In the genomic region with DNA sequence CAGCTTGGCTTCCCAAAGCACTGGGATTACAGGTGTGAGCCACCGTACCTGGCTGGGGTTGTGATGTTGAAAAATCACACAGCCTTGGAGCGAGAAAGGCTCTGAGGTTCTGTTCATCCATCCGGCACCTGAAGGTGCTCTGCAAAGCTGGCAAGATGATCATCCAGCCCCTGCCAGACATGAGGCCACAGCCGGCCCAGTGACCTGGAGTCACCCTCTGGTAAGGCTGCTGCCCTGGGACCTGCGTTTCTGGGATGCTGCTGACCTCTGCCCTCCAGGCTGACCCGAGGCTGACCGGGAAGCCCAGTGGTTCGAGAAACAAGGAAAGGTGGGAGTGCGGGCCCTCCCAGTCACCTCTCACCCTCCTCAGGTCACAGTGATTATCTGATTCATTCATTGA, we compare ENCODE assay signal across 18 cellular contexts. TPM values are rescaled to one million over a fixed set of nuclear protein-coding genes. Genes with fewer than 3 reads are reported as not detected.
A peak's percentile ranks its signal among the peaks of the same experiment; 100 is the strongest.
DNase-seq lines count a peak whose midpoint lies in the region; ATAC-seq and TF ChIP-seq lines count a peak whose summit lies in the region.
"Had no signal": no experiment of that assay in that cellular context is flagged by ENCODE, and none has a peak within 500 bp of the region (broad histone marks: within the 10 kb centered on the region; RNA-seq: fewer than 3 reads in every experiment).

No MANE protein-coding gene starts in this region.

- H3K9me3 ChIP-seq in BLaER1 (peaks cover 12% of the 10 kb centered on the region; the same call in 1 of the 2 replicates), lower lobe of right lung (no peaks in the 10 kb centered on the region), aorta (ENCODE audit: control insufficient read depth, low read length) (no peaks in the 10 kb centered on the region)
- H3K9me3 ChIP-seq: A549, Caco-2 had no signal

- H3K27me3 ChIP-seq in BLaER1 (no peaks in the 10 kb centered on the region), lower lobe of right lung (ENCODE audit: low read depth) (peaks cover 4% of the 10 kb centered on the region), aorta (ENCODE audit: control insufficient read depth in 1 of 2, insufficient read depth in 2 of 2, low read length in 1 of 2) (no peaks in the 10 kb centered on the region)

- no peaks in the 10 kb centered on the region for H4K20me1 ChIP-seq in BLaER1

- intact Hi-C loops in lower lobe of right lung (cut with DNase I) (no loop called here), posterior vena cava (cut with DNase I) (loop anchor here in 1 of 2 donors (2.0 kb wide), 1 partner anchor 69 kb away; no protein-coding TSS in a partner anchor), aorta (cut with DNase I) (no loop called here)

- H3K9ac ChIP-seq in BLaER1: no peak overlapping the region

- TF ChIP-seq CTCF in lower lobe of right lung (IDR thresholded peaks at IDR 0.05): no peak

- 89 to 90% methylated on average over 9 of the region's 9 CpGs for WGBS in aorta, 2 donors

- H3K4me3 ChIP-seq in BLaER1 (no peak overlapping the region), lower lobe of right lung (no peak overlapping the region), aorta (ENCODE audit: low read length in 2 of 2) (no peak overlapping the region)
- H3K4me3 ChIP-seq: A549 had no signal

- no peaks in the 10 kb centered on the region for H3K36me3 ChIP-seq in BLaER1
- no peaks in the 10 kb centered on the region for H3K36me3 ChIP-seq in lower lobe of right lung
- no peaks in the 10 kb centered on the region for H3K36me3 ChIP-seq in aorta (ENCODE audit: control insufficient read depth in 1 of 2, insufficient read depth in 2 of 2, low read length in 1 of 2)

- H3K4me2 ChIP-seq in BLaER1: peak overlapping the region; percentile 89; the same call in 1 of the 2 replicates
- H3K4me2 ChIP-seq: A549 had no signal

- no peak for ATAC-seq in lower lobe of right lung
- ATAC-seq in aorta (ENCODE audit: low FRiP score): no peak
- no peak for ATAC-seq in GM21381 (IDR thresholded peaks at IDR 0.05; ENCODE audit: unreplicated experiment)
- ATAC-seq: A549; CD8-positive, alpha-beta T cell had no signal

- peaks cover 91% of the 10 kb centered on the region for H3K4me1 ChIP-seq in BLaER1
- no peaks in the 10 kb centered on the region for H3K4me1 ChIP-seq in lower lobe of right lung
- no peaks in the 10 kb centered on the region for H3K4me1 ChIP-seq in aorta (ENCODE audit: control insufficient read depth in 1 of 2, insufficient read depth in 2 of 2, low read length in 2 of 2)
- H3K4me1 ChIP-seq: A549, Caco-2 had no signal

- DNase-seq in lower lobe of right lung (peak; percentile 45), posterior vena cava (ENCODE audit: low spot score) (peak; percentile 66), aorta (peak; percentile 38 to 59), cerebellum (ENCODE audit: low spot score) (no peak), NCI-H1930 (lab: John Stamatoyannopoulos, UW) (no peak)
- DNase-seq: AML-193; Caco-2; Calu3; CD4-positive, alpha-beta T cell; CD8-positive, alpha-beta T cell; DMS79 treated with DMSO at 0.1 percent for 48 hours; GF-D8 had no signal

- 0 out of 2 replicates have a peak overlapping the region, but pooled peaks have one; percentile 65 for H3K27ac ChIP-seq in BLaER1
- no peak overlapping the region for H3K27ac ChIP-seq in lower lobe of right lung
- H3K27ac ChIP-seq in aorta (ENCODE audit: low read depth in 1 of 2, low read length in 2 of 2): no peak overlapping the region
- H3K27ac ChIP-seq: 22Rv1, A549, C4-2B had no signal

RNA-seq across cellular contexts. Expression of a gene that starts 13.5 kb away (rescaled TPM):
- total RNA-seq in lower lobe of right lung (70.3 TPM), posterior vena cava (10 to 100 TPM; 48.9 to 52.6 TPM), aorta (10 to 100 TPM; 63.8 to 66.1 TPM), cerebellum (7.2 TPM)
- polyA plus RNA-seq in aorta: 10 to 100 TPM; 11.9 to 42.4 TPM

RNA-seq across cellular contexts. Expression of a gene that starts 55.8 kb away (rescaled TPM):
- total RNA-seq in lower lobe of right lung (0.65 TPM), posterior vena cava (under 1 TPM; 0.14 TPM), aorta (under 1 TPM; 0.21 to 0.23 TPM), cerebellum (10.7 TPM)
- polyA plus RNA-seq in aorta: under 1 TPM; 0.08 to 0.50 TPM
- total RNA-seq: Caco-2, Calu3 had no signal
- polyA plus RNA-seq: A549, BJ had no signal

Comparison
In these comparisons a context has a peak if more than half of its experiments do, and no peak if none do; other contexts are left out.
1. DNase-seq: peak in lower lobe of right lung (single experiment), posterior vena cava (single experiment) and aorta (2 of 2); none in cerebellum (single experiment) and NCI-H1930 (0 of 2).